In genomic region chr11:77074205-77074604, GRCh38 we compare ENCODE assay signal across 11 cellular contexts. TPM values are rescaled to one million over a fixed set of nuclear protein-coding genes. Genes with fewer than 3 reads are reported as not detected.
A peak's percentile ranks its signal among the peaks of the same experiment; 100 is the strongest.
DNase-seq lines count a peak whose midpoint lies in the region; ATAC-seq and TF ChIP-seq lines count a peak whose summit lies in the region.
"Had no signal": no experiment of that assay in that cellular context is flagged by ENCODE, and none has a peak within 500 bp of the region (broad histone marks: within the 10 kb centered on the region; RNA-seq: fewer than 3 reads in every experiment).

No MANE protein-coding gene starts in this region.

- H3K9me3 Mint-ChIP-seq in immature natural killer cell: no peaks in the 10 kb centered on the region
- H3K9me3 Mint-ChIP-seq: activated T-cell treated with anti-CD3 and anti-CD28 coated beads, Interleukin-2, amount 50 U/mL, for 4 hours had no signal

- ATAC-seq in SK-N-SH treated with all-trans-retinoic acid at 6 μM for 48 hours (peak; percentile 12; the same call in 2 of the 3 replicates), GM21529 (IDR thresholded peaks at IDR 0.05; ENCODE audit: unreplicated experiment) (no peak)
- ATAC-seq: activated T-cell treated with anti-CD3 and anti-CD28 coated beads, Interleukin-2, amount 50 U/mL, for 4 hours had no signal

- H3F3A ChIP-seq in GM23248 (ENCODE audit: insufficient read depth): peaks cover 30% of the 10 kb centered on the region

- no peaks in the 10 kb centered on the region for H4K20me1 ChIP-seq in GM23248 (ENCODE audit: insufficient read depth)

- H3K4me1 Mint-ChIP-seq in immature natural killer cell: peaks cover 60 to 85% of the 10 kb centered on the region in 2 donors

- 0 out of 2 replicates have a peak, but pooled peaks cover 6% of the 10 kb centered on the region for H3K36me3 ChIP-seq in GM23248 (ENCODE audit: low read depth)
- H3K36me3 ChIP-seq in skeletal muscle satellite cell (ENCODE audit: insufficient read depth, low read length): no peaks in the 10 kb centered on the region
- H3K36me3 ChIP-seq: neutrophil had no signal

- H3K4me1 ChIP-seq in GM23248 (ENCODE audit: insufficient read depth): peaks cover 33% of the 10 kb centered on the region
- H3K4me1 ChIP-seq in skeletal muscle satellite cell (ENCODE audit: control insufficient read depth, insufficient read depth, low read length): peaks cover 59% of the 10 kb centered on the region

- DNase-seq in GM23248: no peak
- no peak for DNase-seq in immature natural killer cell
- DNase-seq in SHP77 (lab: John Stamatoyannopoulos, UW): no peak
- DNase-seq in stimulated activated CD4-positive, alpha-beta T cell treated with anti-CD3 and anti-CD28 coated beads, Interleukin-1b, Interleukin-23, amount 100 ng/mL, for 48 hours: no peak
- DNase-seq in HK-2 (ENCODE audit: unreplicated experiment): no peak
- DNase-seq: activated T-cell treated with anti-CD3 and anti-CD28 coated beads, Interleukin-2, amount 50 U/mL, for 4 hours had no signal

- H3K9ac ChIP-seq in GM23248: peak overlapping the region; percentile 85
- peak overlapping the region; percentile 73 for H3K9ac ChIP-seq in skeletal muscle satellite cell (ENCODE audit: low read depth, low read length)

- no peaks in the 10 kb centered on the region for H3K27me3 ChIP-seq in GM23248 (replicated peaks; ENCODE audit: insufficient read depth)
- no peaks in the 10 kb centered on the region for H3K27me3 ChIP-seq in skeletal muscle satellite cell (ENCODE audit: control insufficient read depth, insufficient read depth, low read length)

- H3K27me3 Mint-ChIP-seq in immature natural killer cell (ENCODE audit: low read depth in 3 of 3): peaks cover 2 to 14% (median 9%) of the 10 kb centered on the region in 3 donors

- H3K4me2 ChIP-seq in GM23248 (ENCODE audit: unreplicated experiment) (peak overlapping the region; percentile 78), skeletal muscle satellite cell (ENCODE audit: low read length) (peak overlapping the region; percentile 71)

- peak overlapping the region; percentile 99 for H3K27ac ChIP-seq in GM23248
- H3K27ac ChIP-seq: neutrophil had no signal

- H3K4me3 Mint-ChIP-seq in immature natural killer cell: peak overlapping the region in 3 of 5 donors; percentile 38 to 77 (median 69)
- H3K4me3 Mint-ChIP-seq: activated T-cell treated with anti-CD3 and anti-CD28 coated beads, Interleukin-2, amount 50 U/mL, for 4 hours had no signal

- 76 to 90% methylated on average over 4 to 5 of the region's 5 CpGs for WGBS in GM23248 (ENCODE audit: low coverage in 1 of 2, low lambda C conversion rate in 2 of 2, missing lambda C conversion rate in 2 of 2), 2 experiments

- H3K4me3 ChIP-seq in GM23248 (peak overlapping the region; percentile 45), skeletal muscle satellite cell (ENCODE audit: low read length) (peak overlapping the region; percentile 26)

- H3K9me3 ChIP-seq in GM23248 (ENCODE audit: low read depth) (no peaks in the 10 kb centered on the region), skeletal muscle satellite cell (replicated peaks; ENCODE audit: low read length) (no peaks in the 10 kb centered on the region)
- H3K9me3 ChIP-seq: neutrophil had no signal

- H2AFZ ChIP-seq in GM23248: 0 out of 2 replicates have a peak overlapping the region, but pooled peaks have one; percentile 57

- H3K27ac Mint-ChIP-seq in immature natural killer cell: peak overlapping the region in 2 of 6 donors; percentile 34 to 46

- in situ Hi-C loops in GM23248 (cut with MboI): no loop called here

- no peaks in the 10 kb centered on the region for H3K36me3 Mint-ChIP-seq in immature natural killer cell

- H3K79me2 ChIP-seq in GM23248 (ENCODE audit: insufficient read depth): peaks cover 77% of the 10 kb centered on the region

- no peaks in the 10 kb centered on the region for H3K9me2 ChIP-seq in GM23248 (ENCODE audit: insufficient read depth)

TF ChIP-seq in SK-N-SH treated with all-trans-retinoic acid at 6 μM for 48 hours, 23 proteins besides CTCF, POLR2A, EP300 and RAD21 (continues in another document):
- TF ChIP-seq TOX (CRISPR knock-in tag; IDR thresholded peaks at IDR 0.05; ENCODE audit: borderline replicate concordance) (no peak), GLIS3 (CRISPR knock-in tag; IDR thresholded peaks at IDR 0.05) (no peak), TCF4 (CRISPR knock-in tag; IDR thresholded peaks at IDR 0.05; ENCODE audit: borderline replicate concordance) (no peak), OSR1 (CRISPR knock-in tag; IDR thresholded peaks at IDR 0.05) (no peak), BACH2 (CRISPR knock-in tag; IDR thresholded peaks at IDR 0.05; ENCODE audit: borderline replicate concordance) (no peak), CSRNP3 (CRISPR knock-in tag; IDR thresholded peaks at IDR 0.05) (no peak), ZNF70 (CRISPR knock-in tag; IDR thresholded peaks at IDR 0.05) (no peak), ZNF565 (CRISPR knock-in tag; conservative IDR thresholded peaks at IDR 0.05; ENCODE audit: low read depth) (no peak), PATZ1 (CRISPR knock-in tag; IDR thresholded peaks at IDR 0.05; ENCODE audit: borderline replicate concordance) (no peak), SNAI2 (CRISPR knock-in tag; IDR thresholded peaks at IDR 0.05) (no peak), ZFP3 (CRISPR knock-in tag; IDR thresholded peaks at IDR 0.05) (no peak), CREB5 (CRISPR knock-in tag; IDR thresholded peaks at IDR 0.05; ENCODE audit: low read depth) (no peak), PPARA (CRISPR knock-in tag; IDR thresholded peaks at IDR 0.05; ENCODE audit: borderline replicate concordance) (no peak)

RNA-seq across cellular contexts. Expression of gene CAPN5, which starts 7.4 kb away (rescaled TPM):
- total RNA-seq in GM23248 (2014; rRNA removed; shearing (Covaris generic)): 22.4 and 27.7 TPM in 2 replicates
- polyA plus RNA-seq in GM23248 (2016; fragmentation: Nextera tagmentation; extraction: Ambion mirVana) (17.8 and 18.3 TPM in 2 replicates), immature natural killer cell (10 to 100 TPM in 1 of 3 donors, 1 to 10 TPM in 2; 1.6 to 18.8 (median 6.1) TPM)
- total RNA-seq in skeletal muscle satellite cell (2012; rRNA removed): 21.2 and 21.5 TPM in 2 replicates

RNA-seq across cellular contexts. Expression of gene OMP, which starts 28.4 kb away (rescaled TPM):
- total RNA-seq in GM23248 (2014; rRNA removed; shearing (Covaris generic)): not detected in 2 replicates
- polyA plus RNA-seq in GM23248 (2016; fragmentation: Nextera tagmentation; extraction: Ambion mirVana): not detected in 2 replicates
- polyA plus RNA-seq in immature natural killer cell: not detected
- total RNA-seq in skeletal muscle satellite cell (2012; rRNA removed): not detected in 2 replicates
- total RNA-seq: activated T-cell treated with anti-CD3 and anti-CD28 coated beads, Interleukin-2, amount 50 U/mL, for 4 hours; M059J had no signal

RNA-seq across cellular contexts. Expression of gene B3GNT6, which starts 40.0 kb away (rescaled TPM):
- total RNA-seq in GM23248 (2014; rRNA removed; shearing (Covaris generic)): not detected in 2 replicates
- polyA plus RNA-seq in GM23248 (2016; fragmentation: Nextera tagmentation; extraction: Ambion mirVana) (not detected in 2 replicates), immature natural killer cell (not detected)
- not detected in 2 replicates for total RNA-seq in skeletal muscle satellite cell (2012; rRNA removed)
- total RNA-seq: activated T-cell treated with anti-CD3 and anti-CD28 coated beads, Interleukin-2, amount 50 U/mL, for 4 hours; M059J had no signal

RNA-seq across cellular contexts. Expression of gene MYO7A, which starts 53.8 kb away (rescaled TPM):
- not detected in 2 replicates for total RNA-seq in GM23248 (2014; rRNA removed; shearing (Covaris generic))
- polyA plus RNA-seq in GM23248 (2016; fragmentation: Nextera tagmentation; extraction: Ambion mirVana) (not detected in 2 replicates), immature natural killer cell (under 1 TPM in 2 of 3 donors, not detected in 1; 0.21 to 0.45 TPM)
- total RNA-seq in skeletal muscle satellite cell (2012; rRNA removed): under 0.01 and 0.25 TPM in 2 replicates
- total RNA-seq: M059J had no signal
